In genomic region chr4:37486134-37486533, GRCh38 we compare ENCODE assay signal across 27 cellular contexts.
DNase-seq lines count a peak whose midpoint lies in the region; ATAC-seq and TF ChIP-seq lines count a peak whose summit lies in the region.
"Had no signal": no experiment of that assay in that cellular context is flagged by ENCODE, and none has a peak within 500 bp of the region (broad histone marks: within the 10 kb centered on the region; RNA-seq: fewer than 3 reads in every experiment).

No MANE protein-coding gene starts in this region.

- H3K4me3 ChIP-seq in colonic mucosa (no peak overlapping the region), lower lobe of right lung (no peak overlapping the region)
- H3K4me3 ChIP-seq: GM12878, GM23248, SK-N-MC had no signal

- no peak for ATAC-seq in activated naive CD4-positive, alpha-beta T cell treated with anti-CD3 and anti-CD28 coated beads, Interleukin-2, amount 50 U/mL, for 72 hours
- ATAC-seq in lower lobe of right lung (no peak), HG03432 (IDR thresholded peaks at IDR 0.05; ENCODE audit: unreplicated experiment) (no peak)
- ATAC-seq: GM12878 had no signal

- no peak for TF ChIP-seq CTCF in colonic mucosa (IDR thresholded peaks at IDR 0.05)
- TF ChIP-seq CTCF in mesothelial cell of epicardium (IDR thresholded peaks at IDR 0.05; ENCODE audit: unreplicated experiment): no peak
- no peak for TF ChIP-seq CTCF in lower lobe of right lung (IDR thresholded peaks at IDR 0.05)

- H3K36me3 Mint-ChIP-seq in mesothelial cell of epicardium: peaks cover 9% of the 10 kb centered on the region
- peaks cover 7 to 16% of the 10 kb centered on the region in 2 donors for H3K36me3 Mint-ChIP-seq in activated naive CD4-positive, alpha-beta T cell treated with anti-CD3 and anti-CD28 coated beads, Interleukin-2, amount 50 U/mL, for 72 hours

- intact Hi-C loops in colonic mucosa (cut with DNase I) (no loop called here), lower lobe of right lung (cut with DNase I) (no loop called here)

- H3K9me3 Mint-ChIP-seq in mesothelial cell of epicardium: peaks cover 11% of the 10 kb centered on the region
- H3K9me3 Mint-ChIP-seq in activated naive CD4-positive, alpha-beta T cell treated with anti-CD3 and anti-CD28 coated beads, Interleukin-2, amount 50 U/mL, for 72 hours: peaks cover 0 to 10% of the 10 kb centered on the region in 2 donors
- H3K9me3 Mint-ChIP-seq: CD4-positive, alpha-beta T cell; HFFc6 had no signal

- DNase-seq in NCI-H2107 treated with DMSO at 0.1 percent for 48 hours (lab: John Stamatoyannopoulos, UW; ENCODE audit: unreplicated experiment): peak; percentile 36
- DNase-seq in colonic mucosa: no peak
- no peak for DNase-seq in mesothelial cell of epicardium (ENCODE audit: low spot score in 2 of 2, unreplicated experiment in 2 of 2)
- peak; percentile 20 for DNase-seq in renal cortical epithelial cell (ENCODE audit: low read depth)
- no peak for DNase-seq in activated naive CD4-positive, alpha-beta T cell treated with anti-CD3 and anti-CD28 coated beads, Interleukin-2, amount 50 U/mL, for 72 hours (ENCODE audit: low spot score in 2 of 2)
- no peak for DNase-seq in lower lobe of right lung
- DNase-seq in NCI-H1048 (lab: John Stamatoyannopoulos, UW): no peak
- DNase-seq: CD4-positive, alpha-beta T cell; COR-L47; DMS 273 treated with DMSO at 0.1 percent for 48 hours; DND-41; GM23248; H9; HFFc6; KBM-7; NCI-H1436; NCI-H187 treated with DMSO at 0.1 percent for 48 hours; NCI-H2171; NCI-H345; NCI-H524; NCI-H774; NK-92 treated with Interleukin-12 subunit alpha and Interleukin-12 subunit beta, amount 100 ng/mL, for 24 hours; SHP77 treated with DMSO at 0.1 percent for 48 hours had no signal

- H3K27me3 Mint-ChIP-seq in mesothelial cell of epicardium (ENCODE audit: low read depth): no peaks in the 10 kb centered on the region

- H3K9me3 ChIP-seq in colonic mucosa (no peaks in the 10 kb centered on the region), lower lobe of right lung (no peaks in the 10 kb centered on the region)

- H3K36me3 ChIP-seq in colonic mucosa (no peaks in the 10 kb centered on the region), lower lobe of right lung (no peaks in the 10 kb centered on the region)

- H3K4me1 ChIP-seq in colonic mucosa: no peaks in the 10 kb centered on the region
- no peaks in the 10 kb centered on the region for H3K4me1 ChIP-seq in lower lobe of right lung

- peaks cover 28% of the 10 kb centered on the region for H3K4me1 Mint-ChIP-seq in mesothelial cell of epicardium

- H3K27ac Mint-ChIP-seq in mesothelial cell of epicardium: peak overlapping the region; percentile 80
- H3K27ac Mint-ChIP-seq in activated naive CD4-positive, alpha-beta T cell treated with anti-CD3 and anti-CD28 coated beads, Interleukin-2, amount 50 U/mL, for 72 hours: no peak overlapping the region
- H3K27ac Mint-ChIP-seq: CD4-positive, alpha-beta T cell; H9; HFFc6 had no signal

- H3K27me3 ChIP-seq in colonic mucosa (no peaks in the 10 kb centered on the region), lower lobe of right lung (ENCODE audit: low read depth) (no peaks in the 10 kb centered on the region)

- H3K27ac ChIP-seq in colonic mucosa (peak overlapping the region; percentile 44), lower lobe of right lung (no peak overlapping the region)
- H3K27ac ChIP-seq: GM23248, RWPE1, SK-N-MC had no signal

- no peak overlapping the region for H3K4me3 Mint-ChIP-seq in mesothelial cell of epicardium
- H3K4me3 Mint-ChIP-seq: CD4-positive, alpha-beta T cell; H9; HFFc6 had no signal

- H3K9ac ChIP-seq in colonic mucosa (ENCODE audit: low read depth in 2 of 2, low read length in 2 of 2): peak overlapping the region in 1 of 2 donors; percentile 19
- H3K9ac ChIP-seq: GM23248 had no signal

Comparison
In these comparisons a context has a peak if more than half of its experiments do, and no peak if none do; other contexts are left out.
1. DNase-seq: peak in NCI-H2107 treated with DMSO at 0.1 percent for 48 hours (single experiment) and renal cortical epithelial cell (single experiment); none in colonic mucosa (single experiment), mesothelial cell of epicardium (0 of 2), activated naive CD4-positive, alpha-beta T cell treated with anti-CD3 and anti-CD28 coated beads, Interleukin-2, amount 50 U/mL, for 72 hours (0 of 2), lower lobe of right lung (single experiment) and NCI-H1048 (single experiment).